ENCODE assay signal across 23 cellular contexts in genomic region chr14:61111145-61112130, GRCh38.
DNase-seq lines count a peak whose midpoint lies in the region; ATAC-seq and TF ChIP-seq lines count a peak whose summit lies in the region.
"Had no signal": no experiment of that assay in that cellular context is flagged by ENCODE, and none has a peak within 500 bp of the region (broad histone marks: within the 10 kb centered on the region; RNA-seq: fewer than 3 reads in every experiment).

No MANE protein-coding gene starts in this region.

- WGBS in esophagus muscularis mucosa: 51% methylated on average over 30 of the region's 30 CpGs
- WGBS in psoas muscle, 3 donors: 26 to 40% (median 27%) methylated on average over 30 of the region's 30 CpGs

- H3K4me3 ChIP-seq in astrocyte of the cerebellum (ENCODE audit: low read depth, low read length): no peak overlapping the region
- H3K4me3 ChIP-seq in esophagus muscularis mucosa: no peak overlapping the region
- H3K4me3 ChIP-seq in psoas muscle: peak overlapping the region; percentile 23
- H3K4me3 ChIP-seq: BLaER1, prostate gland, vagina had no signal

- in situ Hi-C loops in astrocyte of the cerebellum (cut with HindIII; ENCODE audit: low sequenced_read_pairs): no loop called here

- TF ChIP-seq EP300 in esophagus muscularis mucosa (IDR thresholded peaks at IDR 0.05): no peak

- ATAC-seq in psoas muscle: peak in 1 of 4 donors; percentile 12
- ATAC-seq: esophagus mucosa, left cardiac atrium, natural killer cell had no signal

- intact Hi-C loops in esophagus muscularis mucosa (cut with DNase I): no loop called here
- intact Hi-C loops in psoas muscle (cut with DNase I): no loop called here

- no peaks in the 10 kb centered on the region for H3K36me3 ChIP-seq in esophagus muscularis mucosa
- H3K36me3 ChIP-seq in psoas muscle (ENCODE audit: insufficient read depth in 1 of 2, low read depth in 1 of 2): no peaks in the 10 kb centered on the region
- H3K36me3 ChIP-seq: BLaER1, prostate gland, vagina had no signal

- TF ChIP-seq CTCF in astrocyte of the cerebellum (IDR thresholded peaks at IDR 0.05; ENCODE audit: low read depth, low read length, missing control alignments) (no peak), esophagus muscularis mucosa (IDR thresholded peaks at IDR 0.05) (no peak), psoas muscle (IDR thresholded peaks at IDR 0.05) (no peak)

- H3K9me3 ChIP-seq in esophagus muscularis mucosa: peaks cover 0 to 10% (median 3%) of the 10 kb centered on the region in 4 donors
- no peaks in the 10 kb centered on the region for H3K9me3 ChIP-seq in psoas muscle
- H3K9me3 ChIP-seq: prostate gland had no signal

- H3K4me1 ChIP-seq in esophagus muscularis mucosa (peaks cover 14 to 34% (median 19%) of the 10 kb centered on the region in 4 donors), psoas muscle (peaks cover 50% of the 10 kb centered on the region)
- H3K4me1 ChIP-seq: prostate gland had no signal

- TF ChIP-seq POLR2A in esophagus muscularis mucosa (IDR thresholded peaks at IDR 0.05; ENCODE audit: low read depth): no peak

- DNase-seq in Daoy (ENCODE audit: low read depth): peak; percentile 64
- DNase-seq in astrocyte of the cerebellum (ENCODE audit: low read depth): peak; percentile 58
- peak; percentile 47 for DNase-seq in esophagus muscularis mucosa (ENCODE audit: extremely low spot score)
- no peak for DNase-seq in psoas muscle
- DNase-seq in stimulated activated CD4-positive, alpha-beta T cell treated with anti-CD3 and anti-CD28 coated beads, Interleukin-12 subunit alpha, Interleukin-12 subunit beta, amount 100 ng/mL, for 4 hours: no peak
- DNase-seq in iPS-NIHi7 (ENCODE audit: extremely low spot score): no peak
- no peak for DNase-seq in epidermal melanocyte (ENCODE audit: insufficient read length, low spot score)
- DNase-seq in DMS53 treated with DMSO at 0.1 percent for 48 hours (lab: John Stamatoyannopoulos, UW; ENCODE audit: unreplicated experiment): no peak
- DNase-seq: activated CD4-positive, alpha-beta memory T cell treated with anti-CD3 and anti-CD28 coated beads, Interleukin-2, amount 10 ng/mL, durations not matched to agents 7 days and 5 days; activated CD4-positive, CD25-positive, alpha-beta regulatory T cell; EL; KBM-7; left cardiac atrium; mesendoderm; natural killer cell; NCI-H2171; NCI-H69; T1000 had no signal

- no peak overlapping the region for H3K27ac ChIP-seq in esophagus muscularis mucosa (replicated peaks in 1 of 4)
- H3K27ac ChIP-seq in psoas muscle: peak overlapping the region; percentile 73
- H3K27ac ChIP-seq: BLaER1, prostate gland, RWPE1, vagina had no signal

- H3K27me3 ChIP-seq in esophagus muscularis mucosa (no peaks in the 10 kb centered on the region), psoas muscle (ENCODE audit: insufficient read depth in 3 of 3, low read length in 2 of 3) (no peaks in the 10 kb centered on the region)
- H3K27me3 ChIP-seq: BLaER1, vagina had no signal

Comparison
In these comparisons a context has a peak if more than half of its experiments do, and no peak if none do; other contexts are left out.
1. DNase-seq: peak in Daoy (single experiment), astrocyte of the cerebellum (single experiment) and esophagus muscularis mucosa (single experiment); none in psoas muscle (0 of 2), stimulated activated CD4-positive, alpha-beta T cell treated with anti-CD3 and anti-CD28 coated beads, Interleukin-12 subunit alpha, Interleukin-12 subunit beta, amount 100 ng/mL, for 4 hours (single experiment), iPS-NIHi7 (single experiment), epidermal melanocyte (single experiment) and DMS53 treated with DMSO at 0.1 percent for 48 hours (single experiment).